Comparison of ENCODE assay signal across 8 cellular contexts in genomic region chr7:102044984-102045673, GRCh38.
DNase-seq lines count a peak whose midpoint lies in the region; ATAC-seq lines count a peak whose summit lies in the region.

No MANE protein-coding gene starts in this region.

- no peak overlapping the region for H3K27ac ChIP-seq in SJSA1

- ATAC-seq in left ventricle myocardium superior = peak; percentile 74
- no peak for ATAC-seq in HG02610 (IDR thresholded peaks at IDR 0.05; ENCODE audit: unreplicated experiment)
- no peak for ATAC-seq in HG03442 (IDR thresholded peaks at IDR 0.05; ENCODE audit: unreplicated experiment)
- no peak for ATAC-seq in HG03135 (IDR thresholded peaks at IDR 0.05; ENCODE audit: unreplicated experiment)

- DNase-seq in NCI-H2029 (lab: John Stamatoyannopoulos, UW) = peak; percentile 53
- no peak for DNase-seq in NCI-H2029 treated with DMSO at 0.1 percent for 48 hours (lab: John Stamatoyannopoulos, UW)
- DNase-seq in SJSA1 (ENCODE audit: low read depth in 1 of 2, low spot score in 2 of 2) = peak; percentile 74 to 78
- DNase-seq in left ventricle myocardium superior = peak; percentile 79

- H3K27me3 ChIP-seq in SJSA1 (replicated peaks) (no peaks in the 10 kb centered on the region), skeletal muscle satellite cell (ENCODE audit: control insufficient read depth, insufficient read depth, low read length) (no peaks in the 10 kb centered on the region)

- intact Hi-C loops in left ventricle myocardium superior (cut with micrococcal nuclease) = no loop called here

- H3K36me3 ChIP-seq in SJSA1 = no peaks in the 10 kb centered on the region
- H3K36me3 ChIP-seq in skeletal muscle satellite cell (ENCODE audit: insufficient read depth, low read length) = peaks cover 3% of the 10 kb centered on the region

- peaks cover 30% of the 10 kb centered on the region for H3K4me1 ChIP-seq in SJSA1 (replicated peaks)
- H3K4me1 ChIP-seq in skeletal muscle satellite cell (ENCODE audit: control insufficient read depth, insufficient read depth, low read length) = peaks cover 35% of the 10 kb centered on the region

- peak overlapping the region; percentile 78 for H3K4me2 ChIP-seq in skeletal muscle satellite cell (ENCODE audit: low read length)

- peak overlapping the region; percentile 36 for H3K9ac ChIP-seq in skeletal muscle satellite cell (ENCODE audit: low read depth, low read length)

- H3K4me3 ChIP-seq in SJSA1 = no peak overlapping the region
- H3K4me3 ChIP-seq in skeletal muscle satellite cell (ENCODE audit: low read length) = peak overlapping the region; percentile 56

- no peaks in the 10 kb centered on the region for H3K9me3 ChIP-seq in SJSA1 (replicated peaks)
- no peaks in the 10 kb centered on the region for H3K9me3 ChIP-seq in skeletal muscle satellite cell (replicated peaks; ENCODE audit: low read length)
